Comparison of ENCODE assay signal across 13 cellular contexts in the genomic region with DNA sequence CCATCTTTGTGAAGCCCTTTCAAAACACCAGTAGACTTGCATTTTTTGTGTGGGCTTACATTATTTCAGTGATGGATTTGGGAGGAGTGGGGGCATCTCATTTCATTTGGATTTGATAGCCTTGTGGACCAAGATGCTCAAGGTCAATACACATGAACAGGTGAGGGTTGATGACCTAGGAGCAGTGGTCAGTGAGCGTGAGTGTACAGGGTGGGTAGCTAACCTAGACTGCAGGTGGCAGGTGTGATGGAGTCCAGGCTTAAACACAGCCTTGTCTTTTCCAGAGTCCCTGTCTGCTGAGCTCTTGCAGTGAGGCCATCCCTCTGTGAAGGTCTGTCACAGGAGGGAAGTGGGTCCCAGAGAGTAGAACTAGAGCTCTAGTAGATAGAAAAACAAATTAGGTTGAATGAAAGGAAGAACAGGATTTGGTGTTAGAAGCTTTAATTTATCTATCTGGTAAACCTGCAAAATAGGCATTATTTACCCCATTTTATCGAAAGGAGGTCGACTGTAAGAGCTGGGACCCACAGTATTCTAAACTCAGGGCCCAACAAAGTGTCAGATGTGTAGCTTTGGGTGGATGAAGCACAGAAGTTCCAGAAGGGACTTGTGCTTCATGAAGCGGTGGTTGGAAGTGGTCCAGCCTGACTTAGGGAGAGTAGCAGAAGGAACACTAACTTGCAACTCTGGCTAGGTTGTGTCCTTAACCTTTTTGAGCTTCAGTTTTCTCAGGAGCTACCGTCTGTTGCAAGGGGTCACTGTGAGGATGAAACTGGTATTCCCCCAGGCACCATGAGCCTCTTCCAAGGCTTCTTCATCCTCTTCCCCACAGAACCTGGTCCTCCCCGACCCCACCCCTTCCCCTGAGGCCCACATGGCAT. TPM values are rescaled to one million over a fixed set of nuclear protein-coding genes. Genes with fewer than 3 reads are reported as not detected.
A peak's percentile ranks its signal among the peaks of the same experiment; 100 is the strongest.
DNase-seq lines count a peak whose midpoint lies in the region; ATAC-seq, FAIRE-seq and TF ChIP-seq lines count a peak whose summit lies in the region.
"Had no signal": no experiment of that assay in that cellular context is flagged by ENCODE, and none has a peak within 500 bp of the region (broad histone marks: within the 10 kb centered on the region; RNA-seq: fewer than 3 reads in every experiment).

No MANE protein-coding gene starts in this region.

- BruUV-seq in K562 (replicated peaks; lab: Mats Ljungman, UMichigan), result no TSS peak

- H3K9me2 ChIP-seq in Karpas-422 (replicated peaks; ENCODE audit: insufficient read depth, low read length), result no peaks in the 10 kb centered on the region

- 83% methylated on average over 6 of the region's 6 CpGs for WGBS in K562 (ENCODE audit: insufficient coverage, low coverage, missing lambda C conversion rate)

- POLR2A ChIA-PET in activated CD4-positive, alpha-beta T cell treated with anti-CD3 and anti-CD28 coated beads, Interleukin-2, amount 10 ng/mL, durations not matched to agents 7 days and 5 days (lab: Charles Lee), result interaction anchor here (0.6 to 1.5 kb wide), 2 partner anchors 26 to 43 kb away, joined by 3 to 8 read pairs; no protein-coding TSS in a partner anchor
- POLR2A ChIA-PET in K562 (lab: Yijun Ruan, JAX), result interaction anchor here (0.6 to 1.7 kb wide), 13 partner anchors 8 to 603 kb away, joined by 3 to 6 read pairs (median 3); partner anchors contain the start of gene RPS6KL1

- no peak; the same call in 2 of the 3 replicates for ATAC-seq in K562

- H3K4me3 ChIP-seq in Karpas-422 (ENCODE audit: low read length) (no peak overlapping the region), K562 (no peak overlapping the region), osteoblast (ENCODE audit: insufficient read depth, low read length) (no peak overlapping the region)
- H3K4me3 ChIP-seq: upper lobe of right lung had no signal

- FAIRE-seq in K562 (lab: Jason Lieb, UNC), result no peak
- no peak for FAIRE-seq in urothelium cell line (lab: Jason Lieb, UNC)
- FAIRE-seq: TTC549 had no signal

- peaks cover 60% of the 10 kb centered on the region for H3K4me1 ChIP-seq in Karpas-422 (ENCODE audit: low read length)
- H3K4me1 ChIP-seq in K562 (replicated peaks in 1 of 2; ENCODE audit: control insufficient read depth in 2 of 2, insufficient read depth in 2 of 2, low read length in 2 of 2), result peaks cover 10 to 29% of the 10 kb centered on the region in 2 experiments; a peak in 3 of 5 replicates
- H3K4me1 ChIP-seq in osteoblast (ENCODE audit: insufficient read depth, low read length), result peaks cover 4% of the 10 kb centered on the region

- TF ChIP-seq RAD21 in K562 (CRISPR knock-in tag; conservative IDR thresholded peaks at IDR 0.05 in 1 of 2, IDR thresholded peaks at IDR 0.05 in 1 of 2), result no peak

- no peak for TF ChIP-seq EP300 in K562 (IDR thresholded peaks at IDR 0.05; ENCODE audit: low read length)

- H3K27ac Mint-ChIP-seq in activated CD4-positive, alpha-beta T cell treated with anti-CD3 and anti-CD28 coated beads, Interleukin-2, amount 10 ng/mL, durations not matched to agents 7 days and 5 days, result peak overlapping the region; percentile 31

- H3K4me2 ChIP-seq in Karpas-422 (ENCODE audit: low read depth, low read length, poor library complexity, severe bottlenecking), result peak overlapping the region; percentile 85
- no peak overlapping the region for H3K4me2 ChIP-seq in K562 (ENCODE audit: insufficient read depth, low read length)
- H3K4me2 ChIP-seq in osteoblast (ENCODE audit: insufficient read depth, low read length), result no peak overlapping the region

- H2AFZ ChIP-seq in Karpas-422 (ENCODE audit: low read length) (no peak overlapping the region), K562 (ENCODE audit: low read depth, low read length) (no peak overlapping the region), osteoblast (ENCODE audit: low read length) (no peak overlapping the region)

- H3K27ac ChIP-seq in Karpas-422 (ENCODE audit: low read length) (peak overlapping the region; percentile 90), K562 (ENCODE audit: extremely low read depth, low read depth, low read length) (no peak overlapping the region; the same call in 2 of the 3 replicates), osteoblast (ENCODE audit: low read depth, low read length) (no peak overlapping the region)
- H3K27ac ChIP-seq: upper lobe of right lung had no signal

- peaks cover 43% of the 10 kb centered on the region for H3K36me3 Mint-ChIP-seq in activated CD4-positive, alpha-beta T cell treated with anti-CD3 and anti-CD28 coated beads, Interleukin-2, amount 10 ng/mL, durations not matched to agents 7 days and 5 days (ENCODE audit: low read depth)

- H3K79me2 ChIP-seq in Karpas-422 (ENCODE audit: low read length) (no peaks in the 10 kb centered on the region), K562 (ENCODE audit: control insufficient read depth, insufficient read depth, low read length) (no peaks in the 10 kb centered on the region), osteoblast (ENCODE audit: insufficient read depth, low read length) (no peaks in the 10 kb centered on the region)

- no peaks in the 10 kb centered on the region for H3K27me3 Mint-ChIP-seq in activated CD4-positive, alpha-beta T cell treated with anti-CD3 and anti-CD28 coated beads, Interleukin-2, amount 10 ng/mL, durations not matched to agents 7 days and 5 days

- H3K9me1 ChIP-seq in K562 (ENCODE audit: control insufficient read depth, insufficient read depth, low read length), result no peaks in the 10 kb centered on the region

- no peaks in the 10 kb centered on the region for H3K9me3 Mint-ChIP-seq in activated CD4-positive, alpha-beta T cell treated with anti-CD3 and anti-CD28 coated beads, Interleukin-2, amount 10 ng/mL, durations not matched to agents 7 days and 5 days
- H3K9me3 Mint-ChIP-seq: mesothelial cell of epicardium had no signal

- CTCF ChIA-PET in activated CD4-positive, alpha-beta T cell treated with anti-CD3 and anti-CD28 coated beads, Interleukin-2, amount 10 ng/mL, durations not matched to agents 7 days and 5 days (lab: Charles Lee), result interaction anchor here (0.7 to 6.1 kb wide), 15 partner anchors 8 to 401 kb away, joined by 3 to 138 read pairs (median 5); partner anchors contain the start of genes LTBP2 and RPS6KL1
- CTCF ChIA-PET in K562 (lab: Yijun Ruan, JAX; ENCODE audit: low intra/inter-chr PET ratio), result interaction anchor here (2.8 kb wide), 1 partner anchor 44 kb away, joined by 23 read pairs; no protein-coding TSS in a partner anchor

- H3K9ac ChIP-seq in Karpas-422 (ENCODE audit: low read length) (peak overlapping the region; percentile 56; the same call in 1 of the 2 replicates), K562 (ENCODE audit: insufficient read depth in 1 of 2, low read depth in 2 of 2, low read length in 2 of 2) (no peak overlapping the region)

- no peak overlapping the region for H3K4me3 Mint-ChIP-seq in activated CD4-positive, alpha-beta T cell treated with anti-CD3 and anti-CD28 coated beads, Interleukin-2, amount 10 ng/mL, durations not matched to agents 7 days and 5 days
- H3K4me3 Mint-ChIP-seq: mesothelial cell of epicardium had no signal

- H3K27me3 ChIP-seq in Karpas-422 (ENCODE audit: low read length) (no peaks in the 10 kb centered on the region), K562 (ENCODE audit: control insufficient read depth in 2 of 2, insufficient read depth in 2 of 2, low read length in 2 of 2) (no peaks in the 10 kb centered on the region), osteoblast (ENCODE audit: insufficient read depth, low read length) (no peaks in the 10 kb centered on the region)
- H3K27me3 ChIP-seq: upper lobe of right lung had no signal

- TF ChIP-seq POLR2A in K562 (conservative IDR thresholded peaks at IDR 0.05), result no peak

- no peak for TF ChIP-seq CTCF in K562 (IDR thresholded peaks at IDR 0.05 in 2 of 3, conservative IDR thresholded peaks at IDR 0.05 in 1 of 3; ENCODE audit: insufficient read depth in 2 of 3, low read depth in 1 of 3, low read length in 3 of 3)
- no peak for TF ChIP-seq CTCF in osteoblast (IDR thresholded peaks at IDR 0.05; ENCODE audit: extremely low read depth, low read depth, low read length)

- H4K20me1 ChIP-seq in Karpas-422 (ENCODE audit: insufficient read depth, low read depth, low read length), result no peaks in the 10 kb centered on the region
- no peaks in the 10 kb centered on the region; the same call in 1 of the 2 replicates for H4K20me1 ChIP-seq in K562 (replicated peaks; ENCODE audit: control insufficient read depth, insufficient read depth, low read length)
- H4K20me1 ChIP-seq in osteoblast (ENCODE audit: insufficient read depth, low read length), result no peaks in the 10 kb centered on the region

- DNase-seq in activated CD4-positive, alpha-beta T cell treated with anti-CD3 and anti-CD28 coated beads, Interleukin-2, amount 10 ng/mL, durations not matched to agents 7 days and 5 days, result no peak
- no peak for DNase-seq in activated CD4-positive, alpha-beta T cell treated with anti-CD3 and anti-CD28 coated beads, Interleukin-2, amount 50 U/mL, for 1 hour
- DNase-seq in Karpas-422, result no peak
- DNase-seq in K562 (ENCODE audit: extremely low read depth in 1 of 4, low spot score in 3 of 4), result no peak
- DNase-seq in osteoblast (ENCODE audit: insufficient read length, low spot score, missing footprints), result peak; percentile 61
- no peak for DNase-seq in COR-L47 (lab: John Stamatoyannopoulos, UW)
- DNase-seq in urothelium cell line (ENCODE audit: low spot score), result no peak
- DNase-seq in stimulated activated CD4-positive, alpha-beta T cell treated with anti-CD3 and anti-CD28 coated beads, Interleukin-15, amount 100 ng/mL, for 24 hours, result no peak
- DNase-seq: DMS79 had no signal

- peaks cover 9% of the 10 kb centered on the region for H3K4me1 Mint-ChIP-seq in activated CD4-positive, alpha-beta T cell treated with anti-CD3 and anti-CD28 coated beads, Interleukin-2, amount 10 ng/mL, durations not matched to agents 7 days and 5 days
- H3K4me1 Mint-ChIP-seq: mesothelial cell of epicardium had no signal

- H3K9me3 ChIP-seq in Karpas-422 (ENCODE audit: low read length), result no peaks in the 10 kb centered on the region
- H3K9me3 ChIP-seq in K562 (replicated peaks; ENCODE audit: control insufficient read depth, insufficient read depth, low read depth, low read length), result no peaks in the 10 kb centered on the region
- no peaks in the 10 kb centered on the region for H3K9me3 ChIP-seq in osteoblast (ENCODE audit: low read depth, low read length)
- H3K9me3 ChIP-seq: upper lobe of right lung had no signal

- H3K36me3 ChIP-seq in Karpas-422 (ENCODE audit: insufficient read depth, low read length) (peaks cover 52% of the 10 kb centered on the region), K562 (ENCODE audit: control insufficient read depth, insufficient read depth, low read length) (peaks cover 53% of the 10 kb centered on the region; the same call in 2 of the 3 replicates), osteoblast (ENCODE audit: insufficient read depth, low read length) (peaks cover 46% of the 10 kb centered on the region)

- intact Hi-C loops in K562 (cut with micrococcal nuclease), result loop anchor here (1.0 to 5.0 kb wide), 2 partner anchors 44 to 298 kb away; no protein-coding TSS in a partner anchor

- in situ Hi-C loops in K562 (cut with MboI), result loop anchor here (5.0 kb wide), 1 partner anchor 43 kb away; no protein-coding TSS in a partner anchor

RNA-seq across cellular contexts. Expression of gene RPS6KL1, which starts 18.2 kb away (rescaled TPM):
- 1 to 10 TPM; 4.5 to 4.6 TPM for total RNA-seq in activated CD4-positive, alpha-beta T cell treated with anti-CD3 and anti-CD28 coated beads, Interleukin-2, amount 10 ng/mL, durations not matched to agents 7 days and 5 days
- total RNA-seq in Karpas-422 (2014; rRNA removed; shearing (Covaris generic); ENCODE audit: low replicate concordance), result 34.3 and 60.2 TPM in 2 replicates
- total RNA-seq in K562 (2011; cell fraction: chromatin; rRNA removed; ENCODE audit: low replicate concordance), result 43.9 and 107 TPM in 2 replicates
- 48.3 and 51.7 TPM in 2 replicates for total RNA-seq in K562 (2011; cell fraction: nucleolus; rRNA removed)
- total RNA-seq in K562 (2011; cell fraction: nucleoplasm; rRNA removed), result 33.6 and 36.7 TPM in 2 replicates
- 10.6 and 11.1 TPM in 2 replicates for total RNA-seq in K562 (2014; rRNA removed)
- total RNA-seq in K562 (2014; rRNA removed; fragmentation: Illumina TruSeq; extraction: Trizol), result 8.1 and 8.2 TPM in 2 replicates
- 5.7 and 5.8 TPM in 2 replicates for total RNA-seq in K562 (2015; rRNA removed; fragmentation: Illumina TruSeq; extraction: Trizol)
- total RNA-seq in K562 (2021), result 13.6 and 15.5 TPM in 2 replicates
- 6.8 and 8.3 TPM in 2 replicates for polyA plus RNA-seq in K562 (2011; rRNA removed)
- polyA plus RNA-seq in K562 (2011; cell fraction: cytosol; rRNA removed), result 4.3 and 6.7 TPM in 2 replicates
- 19.3 and 36.6 TPM in 2 replicates for polyA plus RNA-seq in K562 (2011; cell fraction: nucleus; rRNA removed)
- 5.5 and 6.8 TPM in 2 replicates for polyA plus RNA-seq in K562 (2012)
- polyA plus RNA-seq in K562 (2014; fragmentation: Illumina TruSeq; extraction: Trizol), result 7.7 and 8.6 TPM in 2 replicates
- polyA plus RNA-seq in K562 (2014; fragmentation: Nextera tagmentation; extraction: Ambion mirVana), result 1 to 10 TPM in 1 of 2 experiments, under 1 TPM in 1; 0.91 to 1.8 TPM
- 10.2 and 11.6 TPM in 2 replicates for polyA plus RNA-seq in K562 (2014; rRNA removed)
- polyA minus RNA-seq in K562 (2011; rRNA and poly(A)+ RNA removed), result 10.8 and 14.4 TPM in 2 replicates
- 4.2 and 4.9 TPM in 2 replicates for polyA minus RNA-seq in K562 (2011; cell fraction: cytosol; rRNA and poly(A)+ RNA removed)
- 12.8 and 15.6 TPM in 2 replicates for polyA minus RNA-seq in K562 (2011; cell fraction: nucleus; rRNA and poly(A)+ RNA removed)
- total RNA-seq in osteoblast, result 0.29 and 0.36 TPM in 2 replicates

RNA-seq across cellular contexts. Expression of gene DLST, which starts 23.1 kb away (rescaled TPM):
- 100 to 1,000 TPM in 1 of 2 experiments, 10 to 100 TPM in 1; 92.6 to 106 TPM for total RNA-seq in activated CD4-positive, alpha-beta T cell treated with anti-CD3 and anti-CD28 coated beads, Interleukin-2, amount 10 ng/mL, durations not matched to agents 7 days and 5 days
- 101 and 105 TPM in 2 replicates for total RNA-seq in Karpas-422 (2014; rRNA removed; shearing (Covaris generic); ENCODE audit: low replicate concordance)
- 96.4 and 101 TPM in 2 replicates for total RNA-seq in K562 (2011; cell fraction: chromatin; rRNA removed; ENCODE audit: low replicate concordance)
- 50.0 and 54.5 TPM in 2 replicates for total RNA-seq in K562 (2011; cell fraction: nucleolus; rRNA removed)
- 83.8 and 136 TPM in 2 replicates for total RNA-seq in K562 (2011; cell fraction: nucleoplasm; rRNA removed)
- total RNA-seq in K562 (2014; rRNA removed), result 28.8 and 32.3 TPM in 2 replicates
- 45.1 and 45.4 TPM in 2 replicates for total RNA-seq in K562 (2014; rRNA removed; fragmentation: Illumina TruSeq; extraction: Trizol)
- 37.2 and 38.7 TPM in 2 replicates for total RNA-seq in K562 (2015; rRNA removed; fragmentation: Illumina TruSeq; extraction: Trizol)
- 61.3 and 67.5 TPM in 2 replicates for total RNA-seq in K562 (2021)
- polyA plus RNA-seq in K562 (2011; rRNA removed), result 73.5 and 73.7 TPM in 2 replicates
- polyA plus RNA-seq in K562 (2011; cell fraction: cytosol; rRNA removed), result 66.2 and 78.3 TPM in 2 replicates
- 98.3 and 111 TPM in 2 replicates for polyA plus RNA-seq in K562 (2011; cell fraction: nucleus; rRNA removed)
- 43.2 and 47.4 TPM in 2 replicates for polyA plus RNA-seq in K562 (2012)
- polyA plus RNA-seq in K562 (2014; fragmentation: Illumina TruSeq; extraction: Trizol), result 65.2 and 70.0 TPM in 2 replicates
- 1 to 10 TPM; 3.0 to 9.0 TPM for polyA plus RNA-seq in K562 (2014; fragmentation: Nextera tagmentation; extraction: Ambion mirVana)
- polyA plus RNA-seq in K562 (2014; rRNA removed), result 50.4 and 60.0 TPM in 2 replicates
- polyA minus RNA-seq in K562 (2011; rRNA and poly(A)+ RNA removed), result 65.5 and 79.8 TPM in 2 replicates
- polyA minus RNA-seq in K562 (2011; cell fraction: cytosol; rRNA and poly(A)+ RNA removed), result 30.1 and 31.2 TPM in 2 replicates
- polyA minus RNA-seq in K562 (2011; cell fraction: nucleus; rRNA and poly(A)+ RNA removed), result 28.5 and 42.7 TPM in 2 replicates
- total RNA-seq in osteoblast, result 69.8 and 72.5 TPM in 2 replicates

RNA-seq across cellular contexts. Expression of gene PROX2, which starts 28.9 kb away (rescaled TPM):
- total RNA-seq in activated CD4-positive, alpha-beta T cell treated with anti-CD3 and anti-CD28 coated beads, Interleukin-2, amount 10 ng/mL, durations not matched to agents 7 days and 5 days, result not detected
- 2.3 and 2.6 TPM in 2 replicates for total RNA-seq in Karpas-422 (2014; rRNA removed; shearing (Covaris generic); ENCODE audit: low replicate concordance)
- not detected in 2 replicates for total RNA-seq in K562 (2011; cell fraction: chromatin; rRNA removed; ENCODE audit: low replicate concordance)
- not detected in 2 replicates for total RNA-seq in K562 (2011; cell fraction: nucleolus; rRNA removed)
- not detected in 2 replicates for total RNA-seq in K562 (2011; cell fraction: nucleoplasm; rRNA removed)
- total RNA-seq in K562 (2014; rRNA removed), result not detected in 2 replicates
- not detected in 2 replicates for total RNA-seq in K562 (2014; rRNA removed; fragmentation: Illumina TruSeq; extraction: Trizol)
- total RNA-seq in K562 (2015; rRNA removed; fragmentation: Illumina TruSeq; extraction: Trizol), result not detected in 2 replicates
- not detected in 2 replicates for total RNA-seq in K562 (2021)
- not detected in 2 replicates for polyA plus RNA-seq in K562 (2011; rRNA removed)
- polyA plus RNA-seq in K562 (2011; cell fraction: cytosol; rRNA removed), result not detected in 2 replicates
- not detected in 2 replicates for polyA plus RNA-seq in K562 (2011; cell fraction: nucleus; rRNA removed)
- 0.03 and 0.12 TPM in 2 replicates for polyA plus RNA-seq in K562 (2012)
- polyA plus RNA-seq in K562 (2014; fragmentation: Illumina TruSeq; extraction: Trizol), result not detected in 2 replicates
- polyA plus RNA-seq in K562 (2014; fragmentation: Nextera tagmentation; extraction: Ambion mirVana), result not detected
- not detected in 2 replicates for polyA plus RNA-seq in K562 (2014; rRNA removed)
- not detected in 2 replicates for polyA minus RNA-seq in K562 (2011; rRNA and poly(A)+ RNA removed)
- polyA minus RNA-seq in K562 (2011; cell fraction: cytosol; rRNA and poly(A)+ RNA removed), result not detected in 2 replicates
- not detected in 2 replicates for polyA minus RNA-seq in K562 (2011; cell fraction: nucleus; rRNA and poly(A)+ RNA removed)
- total RNA-seq in osteoblast, result not detected in 2 replicates
- total RNA-seq: mesothelial cell of epicardium, posterior vena cava, upper lobe of right lung had no signal

RNA-seq across cellular contexts. Expression of gene PGF, which starts 50.5 kb away (rescaled TPM):
- under 1 TPM; 0.12 to 0.15 TPM for total RNA-seq in activated CD4-positive, alpha-beta T cell treated with anti-CD3 and anti-CD28 coated beads, Interleukin-2, amount 10 ng/mL, durations not matched to agents 7 days and 5 days
- 3.5 and 8.3 TPM in 2 replicates for total RNA-seq in Karpas-422 (2014; rRNA removed; shearing (Covaris generic); ENCODE audit: low replicate concordance)
- total RNA-seq in K562 (2011; cell fraction: chromatin; rRNA removed; ENCODE audit: low replicate concordance), result 0.23 and 0.65 TPM in 2 replicates
- 0.79 and 1.2 TPM in 2 replicates for total RNA-seq in K562 (2011; cell fraction: nucleolus; rRNA removed)
- 0.51 and 0.69 TPM in 2 replicates for total RNA-seq in K562 (2011; cell fraction: nucleoplasm; rRNA removed)
- total RNA-seq in K562 (2014; rRNA removed), result 0.18 and 0.90 TPM in 2 replicates
- 0.22 and 0.32 TPM in 2 replicates for total RNA-seq in K562 (2014; rRNA removed; fragmentation: Illumina TruSeq; extraction: Trizol)
- 0.11 and 0.34 TPM in 2 replicates for total RNA-seq in K562 (2015; rRNA removed; fragmentation: Illumina TruSeq; extraction: Trizol)
- 0.29 and 0.44 TPM in 2 replicates for total RNA-seq in K562 (2021)
- 0.14 and 0.20 TPM in 2 replicates for polyA plus RNA-seq in K562 (2011; rRNA removed)
- 0.03 and 0.07 TPM in 2 replicates for polyA plus RNA-seq in K562 (2011; cell fraction: cytosol; rRNA removed)
- polyA plus RNA-seq in K562 (2011; cell fraction: nucleus; rRNA removed), result 0.06 and 0.31 TPM in 2 replicates
- polyA plus RNA-seq in K562 (2012), result 0.10 and 0.29 TPM in 2 replicates
- polyA plus RNA-seq in K562 (2014; fragmentation: Illumina TruSeq; extraction: Trizol), result 0.18 and 0.54 TPM in 2 replicates
- polyA plus RNA-seq in K562 (2014; fragmentation: Nextera tagmentation; extraction: Ambion mirVana), result under 1 TPM; 0.04 to 0.07 TPM
- polyA plus RNA-seq in K562 (2014; rRNA removed), result 0.30 and 0.66 TPM in 2 replicates
- polyA minus RNA-seq in K562 (2011; rRNA and poly(A)+ RNA removed), result 0.06 and 0.14 TPM in 2 replicates
- polyA minus RNA-seq in K562 (2011; cell fraction: cytosol; rRNA and poly(A)+ RNA removed), result not detected in 2 replicates
- polyA minus RNA-seq in K562 (2011; cell fraction: nucleus; rRNA and poly(A)+ RNA removed), result 0.22 and 0.40 TPM in 2 replicates
- total RNA-seq in osteoblast, result 16.3 and 24.5 TPM in 2 replicates
